21 cellular contexts compared by ENCODE assay signal in the genomic region with DNA sequence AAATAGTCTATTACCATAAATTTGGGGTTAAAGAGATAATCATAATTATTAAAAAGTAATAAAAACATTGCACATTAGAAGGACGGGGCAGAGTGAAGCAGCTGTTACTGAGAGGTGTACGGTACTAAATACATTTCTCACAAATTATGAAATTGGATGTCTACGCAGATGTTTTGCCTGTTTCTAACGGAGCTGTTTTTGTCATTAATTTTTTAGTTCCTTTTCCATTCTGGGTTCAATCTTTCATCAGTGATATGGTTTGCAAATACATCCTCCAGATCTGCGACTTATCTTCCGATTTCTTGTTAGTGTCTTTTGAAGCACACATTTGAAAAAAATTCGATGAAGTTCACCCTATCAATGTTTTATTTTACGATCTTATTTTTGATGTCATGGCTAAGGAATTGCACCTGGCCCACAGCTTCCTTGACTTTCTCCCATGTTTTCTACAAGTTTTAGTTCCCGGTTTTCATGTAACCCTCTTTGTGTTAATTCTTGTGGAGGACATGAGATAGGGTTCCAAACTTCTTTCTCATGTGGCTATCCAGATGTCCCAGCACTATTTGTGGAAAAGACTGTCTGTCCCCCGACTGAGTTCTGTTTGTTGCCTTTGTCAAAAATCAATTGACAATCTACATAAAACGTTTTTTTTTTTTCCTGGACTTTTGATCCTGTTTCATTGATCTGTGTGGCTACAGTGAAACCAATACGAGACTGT. TPM values are rescaled to one million over a fixed set of nuclear protein-coding genes. Genes with fewer than 3 reads are reported as not detected.
DNase-seq lines count a peak whose midpoint lies in the region; ATAC-seq and TF ChIP-seq lines count a peak whose summit lies in the region.
"Had no signal": no experiment of that assay in that cellular context is flagged by ENCODE, and none has a peak within 500 bp of the region (broad histone marks: within the 10 kb centered on the region; RNA-seq: fewer than 3 reads in every experiment).

No MANE protein-coding gene starts in this region.

- H3K36me3 ChIP-seq in liver (ENCODE audit: control insufficient read depth in 4 of 4, insufficient read depth in 3 of 4, low read depth in 1 of 4, low read length in 3 of 4): no peaks in the 10 kb centered on the region
- H3K36me3 ChIP-seq: BLaER1 had no signal

- H3K4me1 ChIP-seq in liver (ENCODE audit: control insufficient read depth in 4 of 4, insufficient read depth in 4 of 4, low read length in 3 of 4): peaks cover 15 to 53% (median 24%) of the 10 kb centered on the region in 4 donors
- H3K4me1 ChIP-seq: A549, BLaER1 had no signal

- H3K9me3 ChIP-seq in liver (ENCODE audit: control insufficient read depth in 4 of 4, low read length in 3 of 4): no peaks in the 10 kb centered on the region

- peak; percentile 13 to 41 for TF ChIP-seq RAD21 in liver (IDR thresholded peaks at IDR 0.05)

- 24% methylated on average over 12 of the region's 12 CpGs for WGBS in liver

- TF ChIP-seq CTCF in liver (IDR thresholded peaks at IDR 0.05; ENCODE audit: low read depth, low read length, missing input control): no peak
- TF ChIP-seq CTCF in progenitor cell of endocrine pancreas (IDR thresholded peaks at IDR 0.05; ENCODE audit: unreplicated experiment): no peak

- peak overlapping the region; percentile 96 to 99 for H3K27ac ChIP-seq in liver (ENCODE audit: low read depth in 1 of 2, low read length in 2 of 2)
- H3K27ac ChIP-seq: 22Rv1, A549, BLaER1, HL-60 had no signal

- H3K4me3 ChIP-seq in liver (ENCODE audit: low read depth in 1 of 3, low read length in 3 of 3): peak overlapping the region in 2 of 3 donors; percentile 2 to 5
- H3K4me3 ChIP-seq: A549, BLaER1, GM23338 had no signal

- H3K36me3 Mint-ChIP-seq in activated naive CD4-positive, alpha-beta T cell treated with anti-CD3 and anti-CD28 coated beads, Interleukin-2, amount 50 U/mL, for 24 hours: no peaks in the 10 kb centered on the region
- H3K36me3 Mint-ChIP-seq in activated naive CD4-positive, alpha-beta T cell treated with anti-CD3 and anti-CD28 coated beads, Interleukin-2, amount 50 U/mL, for 72 hours: no peaks in the 10 kb centered on the region
- peaks cover 2% of the 10 kb centered on the region for H3K36me3 Mint-ChIP-seq in progenitor cell of endocrine pancreas (ENCODE audit: insufficient read depth)
- H3K36me3 Mint-ChIP-seq: CD14-positive monocyte; CD4-positive, alpha-beta memory T cell had no signal

- no peaks in the 10 kb centered on the region for H3K4me1 Mint-ChIP-seq in activated naive CD4-positive, alpha-beta T cell treated with anti-CD3 and anti-CD28 coated beads, Interleukin-2, amount 50 U/mL, for 24 hours
- peaks cover 48% of the 10 kb centered on the region for H3K4me1 Mint-ChIP-seq in progenitor cell of endocrine pancreas (ENCODE audit: low read depth)
- H3K4me1 Mint-ChIP-seq: CD4-positive, alpha-beta memory T cell; GM23338 had no signal

- DNase-seq in activated naive CD4-positive, alpha-beta T cell treated with anti-CD3 and anti-CD28 coated beads, Interleukin-2, amount 50 U/mL, for 72 hours (ENCODE audit: low spot score in 2 of 2): no peak
- no peak for DNase-seq in progenitor cell of endocrine pancreas (ENCODE audit: low spot score, unreplicated experiment)
- DNase-seq in NCI-H2107 (lab: John Stamatoyannopoulos, UW): no peak
- DNase-seq in erythroblast (lab: John Stamatoyannopoulos, UW): no peak
- no peak for DNase-seq in AML-193 (lab: John Stamatoyannopoulos, UW)
- DNase-seq: CD4-positive, alpha-beta memory T cell; DMS153; DMS79; GDM1; HCEC 1CT had no signal

- H3K4me3 Mint-ChIP-seq in activated naive CD4-positive, alpha-beta T cell treated with anti-CD3 and anti-CD28 coated beads, Interleukin-2, amount 50 U/mL, for 24 hours: no peak overlapping the region
- H3K4me3 Mint-ChIP-seq in progenitor cell of endocrine pancreas (ENCODE audit: low read depth): no peak overlapping the region
- H3K4me3 Mint-ChIP-seq: CD4-positive, alpha-beta memory T cell; GM23338 had no signal

- ATAC-seq in activated naive CD4-positive, alpha-beta T cell treated with anti-CD3 and anti-CD28 coated beads, Interleukin-2, amount 50 U/mL, for 72 hours: no peak
- ATAC-seq in HG02642 (IDR thresholded peaks at IDR 0.05; ENCODE audit: poor library complexity, unreplicated experiment): no peak
- ATAC-seq: A549 had no signal

- H3K27me3 Mint-ChIP-seq in activated naive CD4-positive, alpha-beta T cell treated with anti-CD3 and anti-CD28 coated beads, Interleukin-2, amount 50 U/mL, for 24 hours: peaks cover 20% of the 10 kb centered on the region
- no peaks in the 10 kb centered on the region for H3K27me3 Mint-ChIP-seq in progenitor cell of endocrine pancreas

- no peaks in the 10 kb centered on the region for H3K27me3 ChIP-seq in liver (ENCODE audit: control insufficient read depth in 4 of 4, insufficient read depth in 4 of 4, low read length in 3 of 4)
- H3K27me3 ChIP-seq: BLaER1 had no signal

- no peaks in the 10 kb centered on the region for H3K9me3 Mint-ChIP-seq in activated naive CD4-positive, alpha-beta T cell treated with anti-CD3 and anti-CD28 coated beads, Interleukin-2, amount 50 U/mL, for 24 hours
- H3K9me3 Mint-ChIP-seq in activated naive CD4-positive, alpha-beta T cell treated with anti-CD3 and anti-CD28 coated beads, Interleukin-2, amount 50 U/mL, for 72 hours: no peaks in the 10 kb centered on the region
- no peaks in the 10 kb centered on the region for H3K9me3 Mint-ChIP-seq in progenitor cell of endocrine pancreas (ENCODE audit: low read depth)
- H3K9me3 Mint-ChIP-seq: CD4-positive, alpha-beta memory T cell; GM23338 had no signal

- H3K9ac ChIP-seq in liver (ENCODE audit: low read depth in 1 of 2, low read length in 2 of 2): peak overlapping the region; percentile 44 to 96
- H3K9ac ChIP-seq: BLaER1 had no signal

- no peak for TF ChIP-seq POLR2A in erythroblast (IDR thresholded peaks at IDR 0.05; ENCODE audit: low read length)

- H3K27ac Mint-ChIP-seq in activated naive CD4-positive, alpha-beta T cell treated with anti-CD3 and anti-CD28 coated beads, Interleukin-2, amount 50 U/mL, for 24 hours: peak overlapping the region; percentile 68
- H3K27ac Mint-ChIP-seq in activated naive CD4-positive, alpha-beta T cell treated with anti-CD3 and anti-CD28 coated beads, Interleukin-2, amount 50 U/mL, for 72 hours: no peak overlapping the region
- H3K27ac Mint-ChIP-seq in progenitor cell of endocrine pancreas: peak overlapping the region; percentile 97
- H3K27ac Mint-ChIP-seq: CD14-positive monocyte; CD4-positive, alpha-beta memory T cell; GM23338 had no signal

TF ChIP-seq in liver, 16 proteins besides CTCF, POLR2A, EP300 and RAD21 (continues in another document):
- TF ChIP-seq HNF4A (conservative IDR thresholded peaks at IDR 0.05) (peak; percentile 89 to 90), YY1 (IDR thresholded peaks at IDR 0.05) (peak; percentile 74), SP1 (IDR thresholded peaks at IDR 0.05) (peak; percentile 85), RXRA (IDR thresholded peaks at IDR 0.05) (peak; percentile 58 to 76), NR2F2 (IDR thresholded peaks at IDR 0.05) (no peak), JUND (IDR thresholded peaks at IDR 0.05) (no peak)
- TF ChIP-seq, protein P1, sequence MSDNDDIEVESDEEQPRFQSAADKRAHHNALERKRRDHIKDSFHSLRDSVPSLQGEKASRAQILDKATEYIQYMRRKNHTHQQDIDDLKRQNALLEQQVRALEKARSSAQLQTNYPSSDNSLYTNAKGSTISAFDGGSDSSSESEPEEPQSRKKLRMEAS (IDR thresholded peaks at IDR 0.05): peak; percentile 72
- TF ChIP-seq, protein P2, sequence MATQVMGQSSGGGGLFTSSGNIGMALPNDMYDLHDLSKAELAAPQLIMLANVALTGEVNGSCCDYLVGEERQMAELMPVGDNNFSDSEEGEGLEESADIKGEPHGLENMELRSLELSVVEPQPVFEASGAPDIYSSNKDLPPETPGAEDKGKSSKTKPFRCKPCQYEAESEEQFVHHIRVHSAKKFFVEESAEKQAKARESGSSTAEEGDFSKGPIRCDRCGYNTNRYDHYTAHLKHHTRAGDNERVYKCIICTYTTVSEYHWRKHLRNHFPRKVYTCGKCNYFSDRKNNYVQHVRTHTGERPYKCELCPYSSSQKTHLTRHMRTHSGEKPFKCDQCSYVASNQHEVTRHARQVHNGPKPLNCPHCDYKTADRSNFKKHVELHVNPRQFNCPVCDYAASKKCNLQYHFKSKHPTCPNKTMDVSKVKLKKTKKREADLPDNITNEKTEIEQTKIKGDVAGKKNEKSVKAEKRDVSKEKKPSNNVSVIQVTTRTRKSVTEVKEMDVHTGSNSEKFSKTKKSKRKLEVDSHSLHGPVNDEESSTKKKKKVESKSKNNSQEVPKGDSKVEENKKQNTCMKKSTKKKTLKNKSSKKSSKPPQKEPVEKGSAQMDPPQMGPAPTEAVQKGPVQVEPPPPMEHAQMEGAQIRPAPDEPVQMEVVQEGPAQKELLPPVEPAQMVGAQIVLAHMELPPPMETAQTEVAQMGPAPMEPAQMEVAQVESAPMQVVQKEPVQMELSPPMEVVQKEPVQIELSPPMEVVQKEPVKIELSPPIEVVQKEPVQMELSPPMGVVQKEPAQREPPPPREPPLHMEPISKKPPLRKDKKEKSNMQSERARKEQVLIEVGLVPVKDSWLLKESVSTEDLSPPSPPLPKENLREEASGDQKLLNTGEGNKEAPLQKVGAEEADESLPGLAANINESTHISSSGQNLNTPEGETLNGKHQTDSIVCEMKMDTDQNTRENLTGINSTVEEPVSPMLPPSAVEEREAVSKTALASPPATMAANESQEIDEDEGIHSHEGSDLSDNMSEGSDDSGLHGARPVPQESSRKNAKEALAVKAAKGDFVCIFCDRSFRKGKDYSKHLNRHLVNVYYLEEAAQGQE (IDR thresholded peaks at IDR 0.05): peak; percentile 61

RNA-seq across cellular contexts. Expression of a gene that starts 21.3 kb away (rescaled TPM):
- total RNA-seq in activated naive CD4-positive, alpha-beta T cell treated with anti-CD3 and anti-CD28 coated beads, Interleukin-2, amount 50 U/mL, for 72 hours: not detected
- total RNA-seq in liver: under 1 TPM in 1 of 2 donors, not detected in 1; 0.84 TPM
- polyA plus RNA-seq in liver: 1 to 10 TPM in 1 of 2 donors, not detected in 1; 1.2 TPM
- not detected in 2 replicates for total RNA-seq in progenitor cell of endocrine pancreas
- total RNA-seq: CD4-positive, alpha-beta memory T cell; Daoy; GM23338; HT1080 had no signal
- polyA plus RNA-seq: A549; CD14-positive monocyte; CD4-positive, alpha-beta memory T cell; GM23338 had no signal

RNA-seq across cellular contexts. Expression of a gene that starts 46.1 kb away (rescaled TPM):
- not detected for total RNA-seq in activated naive CD4-positive, alpha-beta T cell treated with anti-CD3 and anti-CD28 coated beads, Interleukin-2, amount 50 U/mL, for 72 hours
- total RNA-seq in liver: not detected
- polyA plus RNA-seq in liver: not detected
- not detected in 2 replicates for total RNA-seq in progenitor cell of endocrine pancreas
- total RNA-seq: CD4-positive, alpha-beta memory T cell; Daoy; GM23338; HT1080 had no signal
- polyA plus RNA-seq: A549; CD14-positive monocyte; CD4-positive, alpha-beta memory T cell; GM23338 had no signal

RNA-seq across cellular contexts. Expression of a gene that starts 53.8 kb away (rescaled TPM):
- total RNA-seq in activated naive CD4-positive, alpha-beta T cell treated with anti-CD3 and anti-CD28 coated beads, Interleukin-2, amount 50 U/mL, for 72 hours: not detected
- total RNA-seq in liver (not detected), progenitor cell of endocrine pancreas (not detected in 2 replicates)
- polyA plus RNA-seq in liver: not detected
- total RNA-seq: CD4-positive, alpha-beta memory T cell; Daoy; GM23338; HT1080 had no signal
- polyA plus RNA-seq: A549; CD14-positive monocyte; CD4-positive, alpha-beta memory T cell; GM23338 had no signal

Comparison
In these comparisons a context has a peak if more than half of its experiments do, and no peak if none do; other contexts are left out.
1. H3K27ac Mint-ChIP-seq: peak in activated naive CD4-positive, alpha-beta T cell treated with anti-CD3 and anti-CD28 coated beads, Interleukin-2, amount 50 U/mL, for 24 hours (single experiment) and progenitor cell of endocrine pancreas (single experiment); none in activated naive CD4-positive, alpha-beta T cell treated with anti-CD3 and anti-CD28 coated beads, Interleukin-2, amount 50 U/mL, for 72 hours (0 of 2).